ENCODE assay signal across 21 cellular contexts in the genomic region with DNA sequence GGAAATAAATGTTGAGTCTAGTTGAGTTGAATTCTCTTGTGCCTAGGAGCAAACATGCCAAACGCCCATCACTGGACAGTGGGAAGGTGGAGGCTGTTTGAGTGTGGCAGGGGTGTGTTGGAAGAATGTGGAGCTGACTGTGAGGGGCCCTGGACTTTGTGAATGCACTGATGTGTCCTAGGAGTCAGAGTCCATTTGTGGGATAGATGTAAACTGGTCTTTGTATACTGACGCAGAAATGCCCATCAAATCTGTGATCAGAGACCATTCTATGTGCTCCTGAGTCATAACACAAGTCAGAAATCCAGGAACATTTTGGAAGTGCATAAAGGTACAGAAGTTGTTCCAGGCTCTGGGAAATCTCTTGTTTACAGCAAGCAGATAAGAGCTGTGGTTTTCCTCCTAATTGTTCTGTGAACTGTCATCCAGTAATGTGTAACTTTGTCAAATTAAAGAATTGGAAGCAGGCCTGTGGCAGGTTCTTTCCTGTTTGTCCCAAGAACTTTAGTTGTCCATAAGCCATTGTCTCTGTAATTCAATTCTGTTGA. TPM values are rescaled to one million over a fixed set of nuclear protein-coding genes. Genes with fewer than 3 reads are reported as not detected.
A peak's percentile ranks its signal among the peaks of the same experiment; 100 is the strongest.
DNase-seq lines count a peak whose midpoint lies in the region; ATAC-seq, FAIRE-seq and TF ChIP-seq lines count a peak whose summit lies in the region.
"Had no signal": no experiment of that assay in that cellular context is flagged by ENCODE, and none has a peak within 500 bp of the region (broad histone marks: within the 10 kb centered on the region; RNA-seq: fewer than 3 reads in every experiment).

No MANE protein-coding gene starts in this region.

- H3K4me1 Mint-ChIP-seq in endodermal cell, result peaks cover 80% of the 10 kb centered on the region
- peaks cover 59% of the 10 kb centered on the region for H3K4me1 Mint-ChIP-seq in Caco-2 (ENCODE audit: low read depth, unreplicated experiment)

- H2BK120ac ChIP-seq in mesendoderm (ENCODE audit: low read depth, low read length), result no peak overlapping the region

- H3K79me1 ChIP-seq in mesendoderm (ENCODE audit: low read length), result peaks cover 22% of the 10 kb centered on the region

- H3K27ac ChIP-seq in SJCRH30 (no peak overlapping the region), endodermal cell (ENCODE audit: low read depth, low read length) (no peak overlapping the region), mesendoderm (ENCODE audit: low read depth, low read length) (no peak overlapping the region), small intestine (ENCODE audit: low read depth in 1 of 2, low read length in 1 of 2) (peak overlapping the region in 1 of 2 donors; percentile 69)
- H3K27ac ChIP-seq: PC-9 had no signal

- peak overlapping the region; percentile 74 for H3K23ac ChIP-seq in mesendoderm (ENCODE audit: low read length)

- H3K4me3 Mint-ChIP-seq in endodermal cell (peak overlapping the region; percentile 47), Caco-2 (ENCODE audit: unreplicated experiment) (no peak overlapping the region)
- H3K4me3 Mint-ChIP-seq: activated CD8-positive, alpha-beta memory T cell treated with anti-CD3 and anti-CD28 coated beads, Interleukin-2, amount 10 ng/mL, durations not matched to agents 7 days and 5 days; effector memory CD8-positive, alpha-beta T cell had no signal

- H3K9ac ChIP-seq in endodermal cell (ENCODE audit: extremely low read depth, low read length, poor library complexity, severe bottlenecking) (no peak overlapping the region), mesendoderm (ENCODE audit: low read length) (no peak overlapping the region)

- WGBS in endodermal cell (ENCODE audit: insufficient coverage in 1 of 2, insufficient read length in 1 of 2), 2 experiments, result 93 to 94% methylated on average over 2 of the region's 2 CpGs
- no CpG with 5 or more reads among the region's 2 CpGs for WGBS in mesendoderm (ENCODE audit: extremely low coverage, insufficient coverage, low lambda C conversion rate)
- 22 to 68% (median 45%) methylated on average over 2 of the region's 2 CpGs for WGBS in small intestine, 3 donors

- no peaks in the 10 kb centered on the region for H3K27me3 Mint-ChIP-seq in endodermal cell (ENCODE audit: insufficient read depth)
- H3K27me3 Mint-ChIP-seq in Caco-2 (ENCODE audit: insufficient read depth, unreplicated experiment), result no peaks in the 10 kb centered on the region
- H3K27me3 Mint-ChIP-seq: activated CD8-positive, alpha-beta memory T cell treated with anti-CD3 and anti-CD28 coated beads, Interleukin-2, amount 10 ng/mL, durations not matched to agents 7 days and 5 days had no signal

- no peak overlapping the region for H3K4ac ChIP-seq in mesendoderm (ENCODE audit: low read depth, low read length)

- no peaks in the 10 kb centered on the region for H3K79me2 ChIP-seq in mesendoderm (ENCODE audit: control insufficient read depth, insufficient read depth, low read length)

- H3K4me2 ChIP-seq in mesendoderm (ENCODE audit: low read length), result no peak overlapping the region
- H3K4me2 ChIP-seq: PC-9 had no signal

- DNase-seq in SJCRH30, result no peak
- DNase-seq in endodermal cell, result no peak
- DNase-seq in mesendoderm, result no peak
- peak; percentile 43 for DNase-seq in small intestine
- no peak for DNase-seq in Caco-2
- DNase-seq in H7, result no peak
- DNase-seq in stimulated activated CD4-positive, alpha-beta T cell treated with anti-CD3 and anti-CD28 coated beads, Interleukin-2, amount 100 ng/mL, for 24 hours, result no peak
- DNase-seq: activated CD8-positive, alpha-beta memory T cell treated with anti-CD3 and anti-CD28 coated beads, Interleukin-2, amount 10 ng/mL, durations not matched to agents 7 days and 5 days; effector memory CD8-positive, alpha-beta T cell; MG63; NCI-H2029 treated with DMSO at 0.1 percent for 48 hours; NCI-H524 treated with DMSO at 0.1 percent for 48 hours; PC-9; stimulated activated CD4-positive, alpha-beta T cell treated with anti-CD3 and anti-CD28 coated beads, Interleukin-4, amount 100 ng/mL, for 1 hour; T-helper 1 cell had no signal

- H2BK5ac ChIP-seq in mesendoderm (ENCODE audit: low read length), result no peak overlapping the region

- H3K27ac Mint-ChIP-seq in endodermal cell, result no peak overlapping the region
- no peak overlapping the region for H3K27ac Mint-ChIP-seq in Caco-2 (ENCODE audit: unreplicated experiment)
- H3K27ac Mint-ChIP-seq: activated CD8-positive, alpha-beta memory T cell treated with anti-CD3 and anti-CD28 coated beads, Interleukin-2, amount 10 ng/mL, durations not matched to agents 7 days and 5 days; effector memory CD8-positive, alpha-beta T cell had no signal

- peaks cover 45% of the 10 kb centered on the region for H3K4me1 ChIP-seq in SJCRH30
- H3K4me1 ChIP-seq in endodermal cell (ENCODE audit: control insufficient read depth, insufficient read depth, low read length), result peaks cover 38% of the 10 kb centered on the region
- peaks cover 23% of the 10 kb centered on the region for H3K4me1 ChIP-seq in mesendoderm (ENCODE audit: control insufficient read depth, low read depth, low read length)
- H3K4me1 ChIP-seq in small intestine (ENCODE audit: control insufficient read depth in 2 of 2, insufficient read depth in 1 of 2, low read depth in 1 of 2, low read length in 1 of 2), result peaks cover 23 to 27% of the 10 kb centered on the region in 2 donors
- H3K4me1 ChIP-seq in Caco-2, result peaks cover 40% of the 10 kb centered on the region

- no peak for ATAC-seq in HG02973 (IDR thresholded peaks at IDR 0.05; ENCODE audit: unreplicated experiment)
- ATAC-seq: activated CD8-positive, alpha-beta memory T cell treated with anti-CD3 and anti-CD28 coated beads, Interleukin-2, amount 10 ng/mL, durations not matched to agents 7 days and 5 days; effector memory CD8-positive, alpha-beta T cell had no signal

- H3K4me3 ChIP-seq in SJCRH30, result peak overlapping the region; percentile 57
- peak overlapping the region; percentile 9 for H3K4me3 ChIP-seq in endodermal cell (ENCODE audit: low read length)
- H3K4me3 ChIP-seq in mesendoderm (ENCODE audit: low read length), result no peak overlapping the region
- H3K4me3 ChIP-seq in small intestine (ENCODE audit: low read depth in 1 of 2, low read length in 2 of 2), result no peak overlapping the region
- H3K4me3 ChIP-seq in Caco-2 (ENCODE audit: low read depth, low read length), result no peak overlapping the region
- no peak overlapping the region for H3K4me3 ChIP-seq in H7 (ENCODE audit: insufficient read depth, low read depth, low read length)
- H3K4me3 ChIP-seq: MG63, PC-9 had no signal

- BruUV-seq in Caco-2 (replicated peaks; lab: Mats Ljungman, UMichigan), result no TSS peak

- POLR2A ChIA-PET in Caco-2 (lab: Charles Lee), result no interaction called here

- intact Hi-C loops in Caco-2 (cut with micrococcal nuclease; ENCODE audit: unreplicated experiment), result no loop called here

- H3K9me3 ChIP-seq in SJCRH30 (replicated peaks), result no peaks in the 10 kb centered on the region
- H3K9me3 ChIP-seq in endodermal cell (ENCODE audit: control insufficient read depth, low read length), result no peaks in the 10 kb centered on the region
- no peaks in the 10 kb centered on the region for H3K9me3 ChIP-seq in small intestine (ENCODE audit: control insufficient read depth, low read depth)
- no peaks in the 10 kb centered on the region for H3K9me3 ChIP-seq in Caco-2
- H3K9me3 ChIP-seq: MG63 had no signal

- no peak overlapping the region for H3K56ac ChIP-seq in mesendoderm (ENCODE audit: low read length)

- H3K18ac ChIP-seq in mesendoderm (ENCODE audit: low read length), result no peak overlapping the region

- no peaks in the 10 kb centered on the region for H3K27me3 ChIP-seq in SJCRH30
- no peaks in the 10 kb centered on the region for H3K27me3 ChIP-seq in endodermal cell (ENCODE audit: control insufficient read depth, insufficient read depth, low read length, poor library complexity, severe bottlenecking)
- no peaks in the 10 kb centered on the region for H3K27me3 ChIP-seq in mesendoderm (ENCODE audit: insufficient read depth, low read length, poor library complexity)
- H3K27me3 ChIP-seq in small intestine (ENCODE audit: control insufficient read depth in 2 of 2, insufficient read depth in 2 of 2, low read length in 2 of 2), result no peaks in the 10 kb centered on the region
- no peaks in the 10 kb centered on the region for H3K27me3 ChIP-seq in Caco-2 (replicated peaks; ENCODE audit: control insufficient read depth, insufficient read depth, low read length)
- H3K27me3 ChIP-seq in H7 (ENCODE audit: control insufficient read depth, insufficient read depth, low read length), result no peaks in the 10 kb centered on the region; the same call in 1 of the 2 replicates
- H3K27me3 ChIP-seq: MG63 had no signal

- H4K5ac ChIP-seq in mesendoderm (ENCODE audit: low read length), result no peak overlapping the region

- H2AK5ac ChIP-seq in mesendoderm (ENCODE audit: low read length), result no peak overlapping the region

- H4K8ac ChIP-seq in mesendoderm (ENCODE audit: low read depth, low read length), result no peak overlapping the region

- H2BK15ac ChIP-seq in mesendoderm (replicated peaks; ENCODE audit: low read depth), result no peak overlapping the region

- H3K36me3 ChIP-seq in SJCRH30, result peaks cover 17% of the 10 kb centered on the region
- H3K36me3 ChIP-seq in endodermal cell (ENCODE audit: control insufficient read depth, insufficient read depth, low read length), result peaks cover 19% of the 10 kb centered on the region
- no peaks in the 10 kb centered on the region for H3K36me3 ChIP-seq in mesendoderm (ENCODE audit: control insufficient read depth, insufficient read depth, low read length)
- H3K36me3 ChIP-seq in small intestine (ENCODE audit: control insufficient read depth in 2 of 2, insufficient read depth in 2 of 2, low read length in 2 of 2), result no peaks in the 10 kb centered on the region
- H3K36me3 ChIP-seq in Caco-2 (ENCODE audit: control insufficient read depth, insufficient read depth, low read length), result no peaks in the 10 kb centered on the region
- no peaks in the 10 kb centered on the region; the same call in 1 of the 2 replicates for H3K36me3 ChIP-seq in H7 (replicated peaks; ENCODE audit: control insufficient read depth, insufficient read depth, low read length)
- H3K36me3 ChIP-seq: MG63 had no signal

- FAIRE-seq in small intestine (lab: Jason Lieb, UNC), result no peak
- FAIRE-seq: GM19239, HTR-8/SVneo, islet of Langerhans had no signal

- CTCF ChIA-PET in Caco-2 (lab: Charles Lee), result no interaction called here

- TF ChIP-seq CTCF in endodermal cell (conservative IDR thresholded peaks at IDR 0.05) (no peak), Caco-2 (IDR thresholded peaks at IDR 0.05; ENCODE audit: insufficient read depth in 1 of 2, low read depth in 1 of 2, low read length in 1 of 2, severe bottlenecking in 1 of 2, unreplicated experiment in 1 of 2) (no peak)

- no peaks in the 10 kb centered on the region for H3K9me3 Mint-ChIP-seq in endodermal cell
- no peaks in the 10 kb centered on the region for H3K9me3 Mint-ChIP-seq in Caco-2 (ENCODE audit: unreplicated experiment)
- H3K9me3 Mint-ChIP-seq: effector memory CD8-positive, alpha-beta T cell had no signal

- H3K36me3 Mint-ChIP-seq in endodermal cell (ENCODE audit: low read depth) (peaks cover 1% of the 10 kb centered on the region), Caco-2 (ENCODE audit: insufficient read depth, unreplicated experiment) (peaks cover 6% of the 10 kb centered on the region)
- H3K36me3 Mint-ChIP-seq: activated CD8-positive, alpha-beta memory T cell treated with anti-CD3 and anti-CD28 coated beads, Interleukin-2, amount 10 ng/mL, durations not matched to agents 7 days and 5 days had no signal

RNA-seq across cellular contexts. Expression of gene PRXL2A, which starts 7.5 kb away (rescaled TPM):
- total RNA-seq in SJCRH30 (2014; rRNA removed; shearing (Covaris generic)), result 259 and 261 TPM in 2 replicates
- total RNA-seq in endodermal cell (100 to 1,000 TPM; 101 to 127 TPM), Caco-2 (2022) (82.0 and 88.6 TPM in 2 replicates)
- 101 TPM for polyA plus RNA-seq in endodermal cell (2013, experiment 1 of 2)
- 97.4 TPM for polyA plus RNA-seq in endodermal cell (2013, experiment 2 of 2)
- 50.0 TPM for polyA plus RNA-seq in mesendoderm (2013, experiment 1 of 2)
- polyA plus RNA-seq in mesendoderm (2013, experiment 2 of 2), result 50.0 TPM
- polyA plus RNA-seq in small intestine, result 10 to 100 TPM; 40.9 to 58.6 (median 55.2) TPM
- total RNA-seq in H7 (2014; rRNA removed; shearing (Covaris generic)), result 35.0 and 36.1 TPM in 2 replicates

RNA-seq across cellular contexts. Expression of gene TSPAN14, which starts 38.3 kb away (rescaled TPM):
- 37.7 and 40.4 TPM in 2 replicates for total RNA-seq in SJCRH30 (2014; rRNA removed; shearing (Covaris generic))
- total RNA-seq in endodermal cell (100 to 1,000 TPM; 121 to 123 TPM), Caco-2 (2022) (138 and 140 TPM in 2 replicates)
- 142 TPM for polyA plus RNA-seq in endodermal cell (2013, experiment 1 of 2)
- 127 TPM for polyA plus RNA-seq in endodermal cell (2013, experiment 2 of 2)
- polyA plus RNA-seq in mesendoderm (2013, experiment 1 of 2), result 32.4 TPM
- polyA plus RNA-seq in mesendoderm (2013, experiment 2 of 2), result 30.9 TPM
- 10 to 100 TPM in 1 of 3 donors, 1 to 10 TPM in 2; 7.4 to 56.5 (median 8.4) TPM for polyA plus RNA-seq in small intestine
- 36.3 and 37.6 TPM in 2 replicates for total RNA-seq in H7 (2014; rRNA removed; shearing (Covaris generic))

RNA-seq across cellular contexts. Expression of gene DYDC2, which starts 59.2 kb away (rescaled TPM):
- total RNA-seq in SJCRH30 (2014; rRNA removed; shearing (Covaris generic)), result 0.13 TPM in 1 of 2 replicates, not detected in the other
- total RNA-seq in endodermal cell, result 1 to 10 TPM; 1.9 to 5.3 TPM
- 3.5 TPM for polyA plus RNA-seq in endodermal cell (2013, experiment 1 of 2)
- polyA plus RNA-seq in endodermal cell (2013, experiment 2 of 2), result 3.9 TPM
- polyA plus RNA-seq in mesendoderm (2013, experiment 1 of 2), result 2.5 TPM
- 2.3 TPM for polyA plus RNA-seq in mesendoderm (2013, experiment 2 of 2)
- 1 to 10 TPM in 1 of 3 donors, not detected in 2; 1.4 TPM for polyA plus RNA-seq in small intestine
- 0.23 TPM in 1 of 2 replicates, not detected in the other for total RNA-seq in Caco-2 (2022)
- total RNA-seq in H7 (2014; rRNA removed; shearing (Covaris generic)), result 0.97 and 1.1 TPM in 2 replicates
- total RNA-seq: activated CD8-positive, alpha-beta memory T cell treated with anti-CD3 and anti-CD28 coated beads, Interleukin-2, amount 10 ng/mL, durations not matched to agents 7 days and 5 days; myocyte; PC-9; pulmonary artery endothelial cell had no signal

RNA-seq across cellular contexts. Expression of gene DYDC1, which starts 59.3 kb away (rescaled TPM):
- not detected in 2 replicates for total RNA-seq in SJCRH30 (2014; rRNA removed; shearing (Covaris generic))
- total RNA-seq in endodermal cell, result 1 to 10 TPM in 1 of 2 donors, under 1 TPM in 1; 0.55 to 1.3 TPM
- polyA plus RNA-seq in endodermal cell (2013, experiment 1 of 2), result not detected
- polyA plus RNA-seq in endodermal cell (2013, experiment 2 of 2), result not detected
- 0.59 TPM for polyA plus RNA-seq in mesendoderm (2013, experiment 1 of 2)
- polyA plus RNA-seq in mesendoderm (2013, experiment 2 of 2), result 0.49 TPM
- not detected for polyA plus RNA-seq in small intestine
- not detected in 2 replicates for total RNA-seq in Caco-2 (2022)
- total RNA-seq in H7 (2014; rRNA removed; shearing (Covaris generic)), result not detected in 2 replicates
- total RNA-seq: activated CD8-positive, alpha-beta memory T cell treated with anti-CD3 and anti-CD28 coated beads, Interleukin-2, amount 10 ng/mL, durations not matched to agents 7 days and 5 days; myocyte; PC-9; pulmonary artery endothelial cell had no signal

Comparison
In these comparisons a context has a peak if more than half of its experiments do, and no peak if none do; other contexts are left out.
1. H3K4me3 ChIP-seq: peak in SJCRH30 (single experiment) and endodermal cell (single experiment); none in mesendoderm (single experiment), small intestine (0 of 2), Caco-2 (single experiment) and H7 (single experiment).